11 cellular contexts compared by ENCODE assay signal in genomic region chr1:21913258-21913657, GRCh38. TPM values are rescaled to one million over a fixed set of nuclear protein-coding genes. Genes with fewer than 3 reads are reported as not detected.
DNase-seq lines count a peak whose midpoint lies in the region; ATAC-seq and TF ChIP-seq lines count a peak whose summit lies in the region.
"Had no signal": no experiment of that assay in that cellular context is flagged by ENCODE, and none has a peak within 500 bp of the region (broad histone marks: within the 10 kb centered on the region; RNA-seq: fewer than 3 reads in every experiment).

No MANE protein-coding gene starts in this region.

- DNase-seq in breast epithelium (ENCODE audit: low spot score in 2 of 2) (peak in 1 of 2 donors; percentile 66), MCF 10A (ENCODE audit: unreplicated experiment) (no peak), endothelial cell (ENCODE audit: low spot score) (no peak), neural crest cell (ENCODE audit: low read depth, low spot score) (no peak), upper lobe of right lung (no peak), CD14-positive monocyte (ENCODE audit: low spot score) (no peak)
- DNase-seq in stimulated activated naive B cell treated with anti-CD40 and anti-IgM and Interleukin-4, amounts not matched to agents 10 μg/mL and 1 μg/mL and 100 μg/mL, for 72 hours = no peak
- DNase-seq: NCI-H2107; stimulated activated CD4-positive, alpha-beta T cell treated with anti-CD3 and anti-CD28 coated beads, Interleukin-4, amount 100 ng/mL, for 1 hour had no signal

- H3K4me3 ChIP-seq in breast epithelium (no peak overlapping the region), upper lobe of right lung (no peak overlapping the region)

- peaks cover 48% of the 10 kb centered on the region for H3K36me3 Mint-ChIP-seq in MCF 10A (ENCODE audit: insufficient read depth, unreplicated experiment)
- H3K36me3 Mint-ChIP-seq in endothelial cell (ENCODE audit: low read depth, unreplicated experiment) = peaks cover 23% of the 10 kb centered on the region
- no peaks in the 10 kb centered on the region for H3K36me3 Mint-ChIP-seq in neural crest cell (ENCODE audit: low read depth)
- no peaks in the 10 kb centered on the region for H3K36me3 Mint-ChIP-seq in stimulated activated naive B cell treated with anti-CD40 and anti-IgM and Interleukin-4, amounts not matched to agents 10 μg/mL and 1 μg/mL and 100 μg/mL, for 72 hours
- H3K36me3 Mint-ChIP-seq in CD14-positive monocyte = no peaks in the 10 kb centered on the region

- TF ChIP-seq CTCF in breast epithelium (IDR thresholded peaks at IDR 0.05) (no peak), MCF 10A (IDR thresholded peaks at IDR 0.05; ENCODE audit: unreplicated experiment) (no peak), endothelial cell (IDR thresholded peaks at IDR 0.05; ENCODE audit: unreplicated experiment) (no peak), neural crest cell (conservative IDR thresholded peaks at IDR 0.05) (no peak), upper lobe of right lung (IDR thresholded peaks at IDR 0.05) (no peak), CD14-positive monocyte (IDR thresholded peaks at IDR 0.05) (no peak)

- TF ChIP-seq POLR2A in breast epithelium (IDR thresholded peaks at IDR 0.05) = no peak

- H3K27me3 Mint-ChIP-seq in MCF 10A (ENCODE audit: insufficient read depth, unreplicated experiment) = no peaks in the 10 kb centered on the region
- H3K27me3 Mint-ChIP-seq in endothelial cell (ENCODE audit: unreplicated experiment) = peaks cover 8% of the 10 kb centered on the region
- no peaks in the 10 kb centered on the region for H3K27me3 Mint-ChIP-seq in neural crest cell (ENCODE audit: low read depth)
- H3K27me3 Mint-ChIP-seq in stimulated activated naive B cell treated with anti-CD40 and anti-IgM and Interleukin-4, amounts not matched to agents 10 μg/mL and 1 μg/mL and 100 μg/mL, for 72 hours = no peaks in the 10 kb centered on the region
- H3K27me3 Mint-ChIP-seq in CD14-positive monocyte (ENCODE audit: low read depth in 3 of 3) = peaks cover 0 to 2% (median 0%) of the 10 kb centered on the region in 3 donors

- H3K4me3 Mint-ChIP-seq in MCF 10A (ENCODE audit: unreplicated experiment) = no peak overlapping the region
- H3K4me3 Mint-ChIP-seq in endothelial cell (ENCODE audit: unreplicated experiment) = no peak overlapping the region
- H3K4me3 Mint-ChIP-seq in neural crest cell = no peak overlapping the region
- no peak overlapping the region for H3K4me3 Mint-ChIP-seq in stimulated activated naive B cell treated with anti-CD40 and anti-IgM and Interleukin-4, amounts not matched to agents 10 μg/mL and 1 μg/mL and 100 μg/mL, for 72 hours
- H3K4me3 Mint-ChIP-seq in CD14-positive monocyte = no peak overlapping the region

- H3K4me1 ChIP-seq in breast epithelium = peaks cover 22 to 27% of the 10 kb centered on the region in 2 donors
- peaks cover 80% of the 10 kb centered on the region for H3K4me1 ChIP-seq in upper lobe of right lung

- H3K27me3 ChIP-seq in breast epithelium (no peaks in the 10 kb centered on the region), upper lobe of right lung (no peaks in the 10 kb centered on the region)

- BruUV-seq in MCF 10A (replicated peaks; lab: Mats Ljungman, UMichigan) = no TSS peak

- ATAC-seq in upper lobe of right lung (no peak), HG03342 (IDR thresholded peaks at IDR 0.05; ENCODE audit: unreplicated experiment) (no peak)
- ATAC-seq in stimulated activated naive B cell treated with anti-CD40 and anti-IgM and Interleukin-4, amounts not matched to agents 10 μg/mL and 1 μg/mL and 100 μg/mL, for 72 hours (replicated peaks) = no peak

- POLR2A ChIA-PET in MCF 10A (lab: Yijun Ruan, JAX) = no interaction called here

- H3K36me3 ChIP-seq in breast epithelium = no peaks in the 10 kb centered on the region
- H3K36me3 ChIP-seq in upper lobe of right lung = peaks cover 3% of the 10 kb centered on the region

- H3K27ac ChIP-seq in breast epithelium = peak overlapping the region; percentile 88 to 92
- peak overlapping the region; percentile 77 for H3K27ac ChIP-seq in upper lobe of right lung
- H3K27ac ChIP-seq: KMS-11 had no signal

- CTCF ChIA-PET in MCF 10A (lab: Yijun Ruan, JAX) = interaction anchor here (0.6 kb wide), 1 partner anchor 48 kb away, joined by 3 read pairs; no protein-coding TSS in a partner anchor

- no peak overlapping the region for H3K27ac Mint-ChIP-seq in MCF 10A (ENCODE audit: low read depth, unreplicated experiment)
- H3K27ac Mint-ChIP-seq in endothelial cell (ENCODE audit: unreplicated experiment) = peak overlapping the region; percentile 90
- H3K27ac Mint-ChIP-seq in neural crest cell (ENCODE audit: unreplicated experiment) = peak overlapping the region; percentile 27
- no peak overlapping the region for H3K27ac Mint-ChIP-seq in stimulated activated naive B cell treated with anti-CD40 and anti-IgM and Interleukin-4, amounts not matched to agents 10 μg/mL and 1 μg/mL and 100 μg/mL, for 72 hours
- H3K27ac Mint-ChIP-seq in CD14-positive monocyte = no peak overlapping the region

- H3K9me3 ChIP-seq in breast epithelium = no peaks in the 10 kb centered on the region
- H3K9me3 ChIP-seq in upper lobe of right lung = no peaks in the 10 kb centered on the region

- H3K4me1 Mint-ChIP-seq in MCF 10A (ENCODE audit: insufficient read depth, unreplicated experiment) (peaks cover 6% of the 10 kb centered on the region), endothelial cell (ENCODE audit: unreplicated experiment) (peaks cover 68% of the 10 kb centered on the region), neural crest cell (peaks cover 49% of the 10 kb centered on the region), CD14-positive monocyte (peaks cover 36% of the 10 kb centered on the region)
- peaks cover 28 to 33% of the 10 kb centered on the region in 2 donors for H3K4me1 Mint-ChIP-seq in stimulated activated naive B cell treated with anti-CD40 and anti-IgM and Interleukin-4, amounts not matched to agents 10 μg/mL and 1 μg/mL and 100 μg/mL, for 72 hours

- H3K9me3 Mint-ChIP-seq in MCF 10A (ENCODE audit: unreplicated experiment) = no peaks in the 10 kb centered on the region
- no peaks in the 10 kb centered on the region for H3K9me3 Mint-ChIP-seq in endothelial cell (ENCODE audit: unreplicated experiment)
- no peaks in the 10 kb centered on the region for H3K9me3 Mint-ChIP-seq in neural crest cell
- H3K9me3 Mint-ChIP-seq in stimulated activated naive B cell treated with anti-CD40 and anti-IgM and Interleukin-4, amounts not matched to agents 10 μg/mL and 1 μg/mL and 100 μg/mL, for 72 hours = no peaks in the 10 kb centered on the region
- H3K9me3 Mint-ChIP-seq in CD14-positive monocyte = no peaks in the 10 kb centered on the region

- intact Hi-C loops in breast epithelium (cut with DNase I; ENCODE audit: low total_unique reads) (no loop called here), MCF 10A (cut with micrococcal nuclease) (no loop called here), upper lobe of right lung (cut with DNase I) (no loop called here), CD14-positive monocyte (cut with micrococcal nuclease) (no loop called here)

RNA-seq across cellular contexts. Expression of gene HSPG2, which starts 23.9 kb away (rescaled TPM):
- 100 to 1,000 TPM in 1 of 3 donors, 10 to 100 TPM in 2; 48.3 to 219 (median 95.0) TPM for total RNA-seq in breast epithelium
- total RNA-seq in MCF 10A (2022) = 51.2 and 58.9 TPM in 2 replicates
- total RNA-seq in endothelial cell (ENCODE audit: unreplicated experiment) = 1,732 TPM
- 101 and 103 TPM in 2 replicates for total RNA-seq in neural crest cell
- total RNA-seq in upper lobe of right lung = 393 TPM
- not detected for polyA plus RNA-seq in CD14-positive monocyte

Comparison
In these comparisons a context has a peak if more than half of its experiments do, and no peak if none do; other contexts are left out.
1. H3K27ac Mint-ChIP-seq: peak in endothelial cell (single experiment) and neural crest cell (single experiment); none in MCF 10A (single experiment), stimulated activated naive B cell treated with anti-CD40 and anti-IgM and Interleukin-4, amounts not matched to agents 10 μg/mL and 1 μg/mL and 100 μg/mL, for 72 hours (single experiment) and CD14-positive monocyte (0 of 7).